ENCODE assay signal across 9 cellular contexts in the genomic region with DNA sequence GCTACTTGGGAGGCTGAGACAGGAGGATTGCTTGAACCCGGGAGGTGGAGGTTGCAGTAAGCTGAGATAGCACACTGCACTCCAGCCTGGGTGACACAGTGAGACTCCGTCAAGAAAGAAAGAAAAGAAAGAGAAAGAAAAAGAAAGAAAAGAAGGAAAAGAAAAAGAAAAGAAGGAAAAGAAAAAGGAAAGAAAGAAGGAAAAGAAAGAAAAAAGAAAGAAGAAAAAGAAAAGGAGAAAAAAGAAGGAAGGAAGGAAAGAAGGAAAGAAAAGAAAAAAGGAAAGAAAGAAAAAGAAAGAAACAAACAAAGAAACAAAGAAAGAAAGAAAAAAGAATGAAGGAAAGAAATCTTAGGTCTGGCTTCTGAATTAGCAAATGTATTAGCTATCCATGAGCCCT.
"Had no signal": no experiment of that assay in that cellular context is flagged by ENCODE, and none has a peak within 500 bp of the region (broad histone marks: within the 10 kb centered on the region; RNA-seq: fewer than 3 reads in every experiment).

No MANE protein-coding gene starts in this region.

- H3K4me3 ChIP-seq: GM23338 had no signal

- H3K27ac Mint-ChIP-seq: GM23338, H9, HFFc6, IgD-negative memory B cell had no signal

- H3K4me2 ChIP-seq: GM23338 had no signal

- H2AFZ ChIP-seq: GM23338 had no signal

- DNase-seq: H9, HCEC 1CT, HFFc6, KG1 had no signal

- H3K4me1 Mint-ChIP-seq: GM23338, H9 had no signal

- FAIRE-seq: H1, H54, HTR-8/SVneo had no signal

- H3K4me3 Mint-ChIP-seq: GM23338, H9, HFFc6, IgD-negative memory B cell had no signal

- H3K36me3 Mint-ChIP-seq: IgD-negative memory B cell had no signal

- H3K9me3 Mint-ChIP-seq: GM23338, H9, HFFc6, IgD-negative memory B cell had no signal

- ATAC-seq: GM23338 had no signal
